In the genomic region with DNA sequence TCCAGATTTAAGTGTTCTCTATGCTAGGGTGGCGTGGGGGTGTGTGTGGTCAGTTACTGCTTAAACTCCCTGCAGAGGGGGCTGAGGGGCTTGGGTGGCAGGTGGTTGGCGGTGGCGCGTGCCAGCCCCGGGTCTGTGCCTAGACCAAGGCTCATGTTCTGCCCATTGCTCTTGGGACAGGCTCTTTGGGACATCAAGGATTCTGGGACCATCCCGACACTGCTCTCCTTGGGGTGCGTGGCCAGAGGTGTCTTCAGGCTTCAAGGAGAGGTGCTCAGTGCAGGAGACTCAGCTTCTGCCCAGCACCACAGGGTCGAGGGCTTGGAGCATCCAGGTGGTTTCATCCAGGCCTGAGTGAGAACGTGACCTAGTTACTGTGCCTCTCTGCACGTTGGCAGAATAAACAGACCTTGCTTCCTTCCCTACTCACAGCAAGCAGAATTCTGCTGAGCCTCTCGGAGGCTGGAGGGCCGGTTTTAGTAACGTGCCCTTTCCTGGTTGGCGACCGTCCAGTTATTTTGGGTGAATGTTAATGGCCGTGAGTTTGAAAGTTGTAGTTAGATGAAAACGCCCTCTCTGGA, we compare ENCODE assay signal across 13 cellular contexts. TPM values are rescaled to one million over a fixed set of nuclear protein-coding genes. Genes with fewer than 3 reads are reported as not detected.
DNase-seq lines count a peak whose midpoint lies in the region; ATAC-seq and TF ChIP-seq lines count a peak whose summit lies in the region.
"Had no signal": no experiment of that assay in that cellular context is flagged by ENCODE, and none has a peak within 500 bp of the region (broad histone marks: within the 10 kb centered on the region; RNA-seq: fewer than 3 reads in every experiment).

No MANE protein-coding gene starts in this region.

- H3K9me3 ChIP-seq in adrenal gland (replicated peaks in 1 of 3) (no peaks in the 10 kb centered on the region), transverse colon (no peaks in the 10 kb centered on the region), Caco-2 (no peaks in the 10 kb centered on the region), Peyer's patch (no peaks in the 10 kb centered on the region)

- no peak overlapping the region for H3K27ac Mint-ChIP-seq in activated CD8-positive, alpha-beta memory T cell treated with anti-CD3 and anti-CD28 coated beads, Interleukin-2, amount 10 ng/mL, durations not matched to agents 7 days and 5 days
- H3K27ac Mint-ChIP-seq in Caco-2 (ENCODE audit: unreplicated experiment) = no peak overlapping the region

- no peaks in the 10 kb centered on the region for H3K27me3 Mint-ChIP-seq in activated CD8-positive, alpha-beta memory T cell treated with anti-CD3 and anti-CD28 coated beads, Interleukin-2, amount 10 ng/mL, durations not matched to agents 7 days and 5 days
- peaks cover 5% of the 10 kb centered on the region for H3K27me3 Mint-ChIP-seq in Caco-2 (ENCODE audit: insufficient read depth, unreplicated experiment)

- TF ChIP-seq EP300 in transverse colon (IDR thresholded peaks at IDR 0.05; ENCODE audit: low read depth) = no peak

- H3K4me1 ChIP-seq in adrenal gland (replicated peaks in 1 of 2) (peaks cover 0 to 5% of the 10 kb centered on the region in 2 donors), transverse colon (peaks cover 6 to 23% (median 17%) of the 10 kb centered on the region in 4 donors), Caco-2 (no peaks in the 10 kb centered on the region), Peyer's patch (peaks cover 0 to 8% (median 0%) of the 10 kb centered on the region in 4 donors)
- H3K4me1 ChIP-seq: SJCRH30 had no signal

- POLR2A ChIA-PET in Caco-2 (lab: Charles Lee) = no interaction called here

- in situ Hi-C loops in transverse colon (cut with MboI; ENCODE audit: low pct_ligation_motif_present in 1 of 4, low pct_unique_long_range_greater_than_20kb in 1 of 4, low sequenced_read_pairs in 3 of 4) = no loop called here

- H3K9me3 Mint-ChIP-seq in activated CD8-positive, alpha-beta memory T cell treated with anti-CD3 and anti-CD28 coated beads, Interleukin-2, amount 10 ng/mL, durations not matched to agents 7 days and 5 days (ENCODE audit: low read depth) = peaks cover 2% of the 10 kb centered on the region
- H3K9me3 Mint-ChIP-seq in Caco-2 (ENCODE audit: unreplicated experiment) = peaks cover 12% of the 10 kb centered on the region

- TF ChIP-seq CTCF in adrenal gland (IDR thresholded peaks at IDR 0.05) (no peak), transverse colon (IDR thresholded peaks at IDR 0.05) (no peak), Caco-2 (IDR thresholded peaks at IDR 0.05; ENCODE audit: insufficient read depth in 1 of 2, low read depth in 1 of 2, low read length in 1 of 2, severe bottlenecking in 1 of 2, unreplicated experiment in 1 of 2) (no peak), Peyer's patch (IDR thresholded peaks at IDR 0.05) (no peak)

- no peak for ATAC-seq in activated CD8-positive, alpha-beta memory T cell treated with anti-CD3 and anti-CD28 coated beads, Interleukin-2, amount 10 ng/mL, durations not matched to agents 7 days and 5 days
- ATAC-seq in left lobe of liver = peak; percentile 81

- H3K27me3 ChIP-seq in adrenal gland (no peaks in the 10 kb centered on the region), transverse colon (no peaks in the 10 kb centered on the region), Caco-2 (replicated peaks; ENCODE audit: control insufficient read depth, insufficient read depth, low read length) (no peaks in the 10 kb centered on the region; the same call in none of the 2 replicates), Peyer's patch (no peaks in the 10 kb centered on the region)
- H3K27me3 ChIP-seq: SJCRH30, spleen had no signal

- H3K27ac ChIP-seq in adrenal gland (peak overlapping the region in 1 of 5 donors; percentile 20), transverse colon (peak overlapping the region in 1 of 4 donors; percentile 41), Peyer's patch (no peak overlapping the region)
- H3K27ac ChIP-seq: SJCRH30 had no signal

- WGBS in adrenal gland, 4 donors = 40 to 57% (median 43%) methylated on average over 11 to 17 of the region's 17 CpGs
- WGBS in transverse colon (ENCODE audit: low coverage in 1 of 2), 2 donors = 50% methylated on average over 17 of the region's 17 CpGs; no CpG with 5 or more reads in 1 of the 2 donors

- peak; percentile 40 for DNase-seq in activated CD8-positive, alpha-beta memory T cell treated with anti-CD3 and anti-CD28 coated beads, Interleukin-2, amount 50 U/mL, for 48 hours
- DNase-seq in activated CD8-positive, alpha-beta memory T cell treated with anti-CD3 and anti-CD28 coated beads, Interleukin-2, amount 10 ng/mL, durations not matched to agents 7 days and 5 days = no peak
- DNase-seq in adrenal gland (peak in 6 of 7 donors; percentile 24 to 56 (median 40)), left lobe of liver (ENCODE audit: low spot score) (peak; percentile 53), transverse colon (peak; percentile 42), Caco-2 (no peak), Peyer's patch (no peak), globus pallidus (ENCODE audit: low spot score) (no peak)
- DNase-seq: activated CD4-positive, alpha-beta T cell treated with anti-CD3 and anti-CD28 coated beads for 48 hours; activated naive CD4-positive, alpha-beta T cell treated with Interleukin-2 at 50 U/mL for 16 hours; H9; SJCRH30; spleen had no signal

- H3K36me3 Mint-ChIP-seq in activated CD8-positive, alpha-beta memory T cell treated with anti-CD3 and anti-CD28 coated beads, Interleukin-2, amount 10 ng/mL, durations not matched to agents 7 days and 5 days = no peaks in the 10 kb centered on the region
- no peaks in the 10 kb centered on the region for H3K36me3 Mint-ChIP-seq in Caco-2 (ENCODE audit: insufficient read depth, unreplicated experiment)

- H3K4me3 ChIP-seq in adrenal gland = no peak overlapping the region
- H3K4me3 ChIP-seq in transverse colon = no peak overlapping the region
- H3K4me3 ChIP-seq in Caco-2 (ENCODE audit: low read depth, low read length) = no peak overlapping the region
- H3K4me3 ChIP-seq in Peyer's patch = no peak overlapping the region
- H3K4me3 ChIP-seq: SJCRH30, spleen had no signal

- H3K36me3 ChIP-seq in adrenal gland (replicated peaks in 1 of 2) (no peaks in the 10 kb centered on the region), transverse colon (no peaks in the 10 kb centered on the region), Caco-2 (ENCODE audit: control insufficient read depth, insufficient read depth, low read length) (no peaks in the 10 kb centered on the region), Peyer's patch (no peaks in the 10 kb centered on the region)
- H3K36me3 ChIP-seq: SJCRH30, spleen had no signal

- H3K4me1 Mint-ChIP-seq in activated CD8-positive, alpha-beta memory T cell treated with anti-CD3 and anti-CD28 coated beads, Interleukin-2, amount 10 ng/mL, durations not matched to agents 7 days and 5 days = no peaks in the 10 kb centered on the region
- no peaks in the 10 kb centered on the region for H3K4me1 Mint-ChIP-seq in Caco-2 (ENCODE audit: low read depth, unreplicated experiment)

- no TSS peak for BruUV-seq in Caco-2 (replicated peaks; lab: Mats Ljungman, UMichigan)

- CTCF ChIA-PET in activated CD8-positive, alpha-beta memory T cell treated with anti-CD3 and anti-CD28 coated beads, Interleukin-2, amount 10 ng/mL, durations not matched to agents 7 days and 5 days (lab: Charles Lee) = no interaction called here
- CTCF ChIA-PET in Caco-2 (lab: Charles Lee) = no interaction called here

- TF ChIP-seq POLR2A in adrenal gland (IDR thresholded peaks at IDR 0.05) (no peak), transverse colon (IDR thresholded peaks at IDR 0.05) (no peak), Peyer's patch (IDR thresholded peaks at IDR 0.05) (no peak)

- no peak overlapping the region for H3K4me3 Mint-ChIP-seq in activated CD8-positive, alpha-beta memory T cell treated with anti-CD3 and anti-CD28 coated beads, Interleukin-2, amount 10 ng/mL, durations not matched to agents 7 days and 5 days
- H3K4me3 Mint-ChIP-seq in Caco-2 (ENCODE audit: unreplicated experiment) = no peak overlapping the region
- H3K4me3 Mint-ChIP-seq: H9 had no signal

- intact Hi-C loops in adrenal gland (cut with DNase I) (no loop called here), transverse colon (cut with DNase I; ENCODE audit: low total_unique reads) (no loop called here), Caco-2 (cut with micrococcal nuclease; ENCODE audit: unreplicated experiment) (no loop called here)

RNA-seq across cellular contexts. Expression of gene CAMK1D, which starts 39.9 kb away (rescaled TPM):
- 1 to 10 TPM; 2.4 to 2.8 TPM for total RNA-seq in activated CD8-positive, alpha-beta memory T cell treated with anti-CD3 and anti-CD28 coated beads, Interleukin-2, amount 10 ng/mL, durations not matched to agents 7 days and 5 days
- 1 to 10 TPM; 3.6 to 9.4 (median 7.4) TPM for total RNA-seq in adrenal gland
- polyA plus RNA-seq in adrenal gland = 1 to 10 TPM; 2.3 to 4.5 (median 3.9) TPM
- total RNA-seq in left lobe of liver = 8.1 TPM
- total RNA-seq in transverse colon = 10 to 100 TPM; 13.5 to 21.4 (median 15.7) TPM
- 8.1 and 10.9 TPM in 2 replicates for total RNA-seq in Caco-2 (2022)
- 10 to 100 TPM in 1 of 4 donors, 1 to 10 TPM in 3; 5.6 to 23.9 (median 7.4) TPM for total RNA-seq in Peyer's patch

Comparison
In these comparisons a context has a peak if more than half of its experiments do, and no peak if none do; other contexts are left out.
1. DNase-seq: peak in activated CD8-positive, alpha-beta memory T cell treated with anti-CD3 and anti-CD28 coated beads, Interleukin-2, amount 50 U/mL, for 48 hours (single experiment), adrenal gland (6 of 7), left lobe of liver (single experiment) and transverse colon (single experiment); none in activated CD8-positive, alpha-beta memory T cell treated with anti-CD3 and anti-CD28 coated beads, Interleukin-2, amount 10 ng/mL, durations not matched to agents 7 days and 5 days (single experiment), Caco-2 (0 of 2), Peyer's patch (0 of 3) and globus pallidus (single experiment).